Comparison of ENCODE assay signal across 1 cellular context in genomic region chr2:42947809-42948595, GRCh38.
TF ChIP-seq lines count a peak whose summit lies in the region.

No MANE protein-coding gene starts in this region.

TF ChIP-seq in H1, 55 proteins besides CTCF, POLR2A, EP300 and RAD21:
- TF ChIP-seq GTF2F1 (IDR thresholded peaks at IDR 0.05; ENCODE audit: borderline replicate concordance, low read depth, low read length) (no peak), RNF2 (IDR thresholded peaks at IDR 0.05; ENCODE audit: borderline replicate concordance, low read depth, low read length, missing control alignments, poor library complexity, severe bottlenecking) (no peak), HDAC6 (IDR thresholded peaks at IDR 0.05; ENCODE audit: low read depth, low read length) (no peak), GABPA (IDR thresholded peaks at IDR 0.05; ENCODE audit: borderline replicate concordance, insufficient read depth, low read length) (no peak), CHD1 (IDR thresholded peaks at IDR 0.05; ENCODE audit: low read depth, low read length) (no peak), POLR2AphosphoS5 (IDR thresholded peaks at IDR 0.05; ENCODE audit: low read depth, low read length) (no peak), TAF7 (optimal IDR thresholded peaks at IDR 0.05; ENCODE audit: borderline replicate concordance, low read depth, low read length) (no peak), CEBPB (IDR thresholded peaks at IDR 0.05; ENCODE audit: low read depth, low read length) (no peak), JUND (IDR thresholded peaks at IDR 0.05; ENCODE audit: low read length) (no peak), PHF8 (conservative IDR thresholded peaks at IDR 0.05; ENCODE audit: low read depth, low read length) (no peak), BRCA1 (IDR thresholded peaks at IDR 0.05; ENCODE audit: low read depth, low read length) (no peak), SIX5 (IDR thresholded peaks at IDR 0.05; ENCODE audit: low read depth, low read length) (no peak), TAF1 (IDR thresholded peaks at IDR 0.05; ENCODE audit: low read depth, low read length) (no peak), RBBP5 (IDR thresholded peaks at IDR 0.05; ENCODE audit: borderline replicate concordance, low read depth, low read length) (no peak), POU5F1 (IDR thresholded peaks at IDR 0.05; ENCODE audit: low read depth, low read length) (no peak), TCF12 (IDR thresholded peaks at IDR 0.05; ENCODE audit: low read depth, low read length) (no peak)
- TF ChIP-seq, protein P1, sequence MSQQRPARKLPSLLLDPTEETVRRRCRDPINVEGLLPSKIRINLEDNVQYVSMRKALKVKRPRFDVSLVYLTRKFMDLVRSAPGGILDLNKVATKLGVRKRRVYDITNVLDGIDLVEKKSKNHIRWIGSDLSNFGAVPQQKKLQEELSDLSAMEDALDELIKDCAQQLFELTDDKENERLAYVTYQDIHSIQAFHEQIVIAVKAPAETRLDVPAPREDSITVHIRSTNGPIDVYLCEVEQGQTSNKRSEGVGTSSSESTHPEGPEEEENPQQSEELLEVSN (IDR thresholded peaks at IDR 0.05), result no peak
TF ChIP-seq in H1: peak in this region for 0.
